15 cellular contexts compared by ENCODE assay signal in the genomic region with DNA sequence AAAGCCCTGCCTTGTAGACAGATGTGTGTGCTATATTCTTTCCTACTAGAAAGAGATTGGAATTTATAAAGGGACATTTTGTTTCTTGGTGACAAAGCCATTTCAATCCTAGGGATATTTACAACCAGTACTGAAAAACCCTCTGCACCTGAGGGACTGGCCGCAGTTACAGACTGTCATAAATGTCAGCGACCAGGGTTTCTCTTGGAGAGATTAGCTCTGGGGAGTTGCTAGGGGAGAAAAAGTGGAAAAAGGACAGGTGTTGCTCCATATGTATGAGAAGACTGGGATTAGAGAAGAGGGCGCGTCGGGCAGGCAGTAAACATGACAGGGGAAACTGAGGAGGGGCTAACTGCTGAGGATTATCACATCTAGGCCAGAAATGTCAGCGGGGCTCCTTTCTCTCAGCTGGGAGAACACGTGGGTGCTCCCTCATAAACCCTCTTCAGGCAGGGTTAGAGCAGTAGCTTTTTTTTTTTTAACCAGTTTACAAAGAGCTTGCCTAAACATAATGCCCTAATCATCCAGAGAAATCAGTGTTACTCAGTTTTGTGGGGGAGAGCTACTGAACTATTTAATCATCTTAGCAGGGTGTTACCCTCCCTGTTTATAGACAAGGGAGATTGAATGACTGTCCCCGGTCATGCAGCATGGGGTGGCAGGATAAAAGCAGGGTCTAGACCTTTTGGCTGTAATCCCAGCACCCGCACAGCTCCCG. TPM values are rescaled to one million over a fixed set of nuclear protein-coding genes. Genes with fewer than 3 reads are reported as not detected.
DNase-seq lines count a peak whose midpoint lies in the region; ATAC-seq and TF ChIP-seq lines count a peak whose summit lies in the region.
"Had no signal": no experiment of that assay in that cellular context is flagged by ENCODE, and none has a peak within 500 bp of the region (broad histone marks: within the 10 kb centered on the region; RNA-seq: fewer than 3 reads in every experiment).

No MANE protein-coding gene starts in this region.

- H3K4me1 Mint-ChIP-seq in progenitor cell of endocrine pancreas (ENCODE audit: low read depth), result peaks cover 38% of the 10 kb centered on the region
- no peaks in the 10 kb centered on the region for H3K4me1 Mint-ChIP-seq in naive thymus-derived CD8-positive, alpha-beta T cell
- H3K4me1 Mint-ChIP-seq: T-cell had no signal

- no peaks in the 10 kb centered on the region for H3K27me3 Mint-ChIP-seq in progenitor cell of endocrine pancreas
- H3K27me3 Mint-ChIP-seq in naive thymus-derived CD8-positive, alpha-beta T cell, result no peaks in the 10 kb centered on the region
- H3K27me3 Mint-ChIP-seq: T-cell had no signal

- peak overlapping the region; percentile 45 for H3K27ac Mint-ChIP-seq in progenitor cell of endocrine pancreas
- H3K27ac Mint-ChIP-seq in naive thymus-derived CD8-positive, alpha-beta T cell, result no peak overlapping the region
- H3K27ac Mint-ChIP-seq: activated T-helper 2 cell treated with anti-CD3 and anti-CD28 coated beads, Interferon-gamma antibody, Interleukin-2, Interleukin-4, amounts not matched to agents 10 μg/mL and 5 μg/mL and 100 μg/mL, durations not matched to agents 14 hours and 24 hours and 36 hours; T-cell; WTC11 had no signal

- no peak overlapping the region for H3K4me3 ChIP-seq in fibroblast of villous mesenchyme (ENCODE audit: low read depth, low read length)

- TF ChIP-seq CTCF in fibroblast of villous mesenchyme (IDR thresholded peaks at IDR 0.05; ENCODE audit: insufficient read depth, low read depth, low read length) (no peak), progenitor cell of endocrine pancreas (IDR thresholded peaks at IDR 0.05; ENCODE audit: unreplicated experiment) (no peak)

- DNase-seq in DMS 273 (lab: John Stamatoyannopoulos, UW; ENCODE audit: unreplicated experiment), result peak; percentile 66
- DNase-seq in NCI-H748 treated with DMSO at 0.1 percent for 48 hours (lab: John Stamatoyannopoulos, UW), result peak; percentile 60
- DNase-seq in fibroblast of villous mesenchyme (ENCODE audit: low read depth), result peak; percentile 37
- DNase-seq in progenitor cell of endocrine pancreas (ENCODE audit: low spot score, unreplicated experiment), result no peak
- DNase-seq in DMS53 treated with DMSO at 0.1 percent for 48 hours (lab: John Stamatoyannopoulos, UW; ENCODE audit: unreplicated experiment), result no peak
- no peak for DNase-seq in effector CD4-positive, alpha-beta T cell
- DNase-seq in naive thymus-derived CD8-positive, alpha-beta T cell, result no peak
- DNase-seq in NCI-H2107 treated with DMSO at 0.1 percent for 48 hours (lab: John Stamatoyannopoulos, UW; ENCODE audit: unreplicated experiment), result no peak
- DNase-seq: amygdala; midbrain; NCI-H446 treated with DMSO at 0.1 percent for 48 hours; stimulated activated CD4-positive, alpha-beta T cell treated with anti-CD3 and anti-CD28 coated beads, Interleukin-15, amount 100 ng/mL, for 24 hours; T-cell had no signal

- no peaks in the 10 kb centered on the region for H3K36me3 Mint-ChIP-seq in progenitor cell of endocrine pancreas (ENCODE audit: insufficient read depth)
- no peaks in the 10 kb centered on the region for H3K36me3 Mint-ChIP-seq in naive thymus-derived CD8-positive, alpha-beta T cell
- H3K36me3 Mint-ChIP-seq: WTC11 had no signal

- no peak overlapping the region for H3K4me3 Mint-ChIP-seq in progenitor cell of endocrine pancreas (ENCODE audit: low read depth)
- no peak overlapping the region for H3K4me3 Mint-ChIP-seq in naive thymus-derived CD8-positive, alpha-beta T cell
- H3K4me3 Mint-ChIP-seq: T-cell, WTC11 had no signal

- ATAC-seq in naive thymus-derived CD8-positive, alpha-beta T cell, result no peak
- ATAC-seq: T-cell, WTC11 had no signal

- POLR2A ChIA-PET in naive thymus-derived CD8-positive, alpha-beta T cell (lab: Charles Lee), result interaction anchor here (0.6 to 0.7 kb wide), 2 partner anchors 119 to 375 kb away, joined by 3 read pairs; no protein-coding TSS in a partner anchor

- no peaks in the 10 kb centered on the region for H3K9me3 Mint-ChIP-seq in progenitor cell of endocrine pancreas (ENCODE audit: low read depth)
- H3K9me3 Mint-ChIP-seq in naive thymus-derived CD8-positive, alpha-beta T cell, result no peaks in the 10 kb centered on the region
- H3K9me3 Mint-ChIP-seq: activated T-helper 2 cell treated with anti-CD3 and anti-CD28 coated beads, Interferon-gamma antibody, Interleukin-2, Interleukin-4, amounts not matched to agents 10 μg/mL and 5 μg/mL and 100 μg/mL, durations not matched to agents 14 hours and 24 hours and 36 hours; T-cell; WTC11 had no signal

RNA-seq across cellular contexts. Expression of gene ELAPOR1, which starts 35.1 kb away (rescaled TPM):
- 0.43 and 0.64 TPM in 2 replicates for total RNA-seq in fibroblast of villous mesenchyme
- total RNA-seq in progenitor cell of endocrine pancreas, result 10.6 and 14.6 TPM in 2 replicates
- total RNA-seq in naive thymus-derived CD8-positive, alpha-beta T cell, result 1 to 10 TPM; 6.0 to 7.0 TPM
- 1 to 10 TPM; 6.7 to 9.2 (median 7.8) TPM for polyA plus RNA-seq in naive thymus-derived CD8-positive, alpha-beta T cell

RNA-seq across cellular contexts. Expression of gene TMEM167B, which starts 58.4 kb away (rescaled TPM):
- 22.2 and 28.1 TPM in 2 replicates for total RNA-seq in fibroblast of villous mesenchyme
- 24.7 and 27.1 TPM in 2 replicates for total RNA-seq in progenitor cell of endocrine pancreas
- total RNA-seq in naive thymus-derived CD8-positive, alpha-beta T cell, result 10 to 100 TPM; 42.4 to 51.3 TPM
- 10 to 100 TPM; 28.8 to 32.0 (median 29.6) TPM for polyA plus RNA-seq in naive thymus-derived CD8-positive, alpha-beta T cell

Comparison
In these comparisons a context has a peak if more than half of its experiments do, and no peak if none do; other contexts are left out.
1. DNase-seq: peak in DMS 273 (single experiment), NCI-H748 treated with DMSO at 0.1 percent for 48 hours (single experiment) and fibroblast of villous mesenchyme (single experiment); none in progenitor cell of endocrine pancreas (single experiment), DMS53 treated with DMSO at 0.1 percent for 48 hours (single experiment), effector CD4-positive, alpha-beta T cell (single experiment), naive thymus-derived CD8-positive, alpha-beta T cell (0 of 10) and NCI-H2107 treated with DMSO at 0.1 percent for 48 hours (single experiment).